In the genomic region with DNA sequence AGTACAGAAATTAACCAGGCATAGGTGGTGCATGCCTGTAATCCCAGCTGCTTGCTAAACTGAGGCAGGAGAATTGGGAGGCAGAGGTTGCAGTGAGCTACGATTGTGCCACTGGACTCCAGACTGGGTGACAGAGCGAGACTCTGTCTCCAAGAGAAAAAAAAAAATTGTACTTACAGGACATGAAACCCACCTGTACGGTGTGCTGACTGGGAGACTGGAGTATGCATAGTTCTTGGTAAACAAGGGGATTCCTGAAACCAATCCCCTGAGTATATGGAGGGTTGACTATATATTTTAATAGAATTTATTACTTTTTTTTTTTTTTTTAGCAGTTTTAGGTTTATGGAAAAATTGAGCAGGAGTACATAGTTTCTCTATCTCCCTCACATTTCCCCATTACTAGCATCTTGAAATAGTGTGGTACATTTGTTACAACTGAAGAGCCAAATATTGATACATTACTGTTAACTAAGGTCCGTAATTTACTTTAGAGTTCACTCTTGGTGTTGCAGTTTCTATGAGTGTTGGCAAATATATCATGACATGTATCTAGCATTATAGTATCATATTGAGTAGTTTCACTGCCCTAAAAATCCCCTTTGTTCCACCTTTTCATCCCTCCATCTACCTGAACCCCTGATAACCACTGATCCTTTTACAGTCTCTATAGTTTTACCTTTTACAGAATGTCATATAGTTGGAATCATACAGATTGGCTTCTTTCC, we compare ENCODE assay signal across 18 cellular contexts. TPM values are rescaled to one million over a fixed set of nuclear protein-coding genes. Genes with fewer than 3 reads are reported as not detected.
DNase-seq lines count a peak whose midpoint lies in the region; ATAC-seq, FAIRE-seq and TF ChIP-seq lines count a peak whose summit lies in the region.
"Had no signal": no experiment of that assay in that cellular context is flagged by ENCODE, and none has a peak within 500 bp of the region (broad histone marks: within the 10 kb centered on the region; RNA-seq: fewer than 3 reads in every experiment).

No MANE protein-coding gene starts in this region.

- no peaks in the 10 kb centered on the region for H3K9me3 Mint-ChIP-seq in activated naive CD4-positive, alpha-beta T cell treated with anti-CD3 and anti-CD28 coated beads, Interleukin-2, amount 50 U/mL, for 24 hours
- H3K9me3 Mint-ChIP-seq in stimulated activated naive CD8-positive, alpha-beta T cell treated with anti-CD3 and anti-CD28 coated beads, Interleukin-15, Interleukin-2, amounts not matched to agents 100 ng/mL and 50 ng/mL, for 24 hours = no peaks in the 10 kb centered on the region
- H3K9me3 Mint-ChIP-seq: IgD-negative memory B cell had no signal

- ATAC-seq in HepG2 = no peak
- ATAC-seq: PC-3 had no signal

- H3K36me3 Mint-ChIP-seq in activated naive CD4-positive, alpha-beta T cell treated with anti-CD3 and anti-CD28 coated beads, Interleukin-2, amount 50 U/mL, for 24 hours = peaks cover 5% of the 10 kb centered on the region
- H3K36me3 Mint-ChIP-seq in stimulated activated naive CD8-positive, alpha-beta T cell treated with anti-CD3 and anti-CD28 coated beads, Interleukin-15, Interleukin-2, amounts not matched to agents 100 ng/mL and 50 ng/mL, for 24 hours (ENCODE audit: low read depth) = peaks cover 12% of the 10 kb centered on the region

- H3K27ac Mint-ChIP-seq in activated naive CD4-positive, alpha-beta T cell treated with anti-CD3 and anti-CD28 coated beads, Interleukin-2, amount 50 U/mL, for 24 hours = peak overlapping the region; percentile 7
- no peak overlapping the region for H3K27ac Mint-ChIP-seq in stimulated activated naive CD8-positive, alpha-beta T cell treated with anti-CD3 and anti-CD28 coated beads, Interleukin-15, Interleukin-2, amounts not matched to agents 100 ng/mL and 50 ng/mL, for 24 hours

- H3K4me3 Mint-ChIP-seq in activated naive CD4-positive, alpha-beta T cell treated with anti-CD3 and anti-CD28 coated beads, Interleukin-2, amount 50 U/mL, for 24 hours = no peak overlapping the region
- H3K4me3 Mint-ChIP-seq in stimulated activated naive CD8-positive, alpha-beta T cell treated with anti-CD3 and anti-CD28 coated beads, Interleukin-15, Interleukin-2, amounts not matched to agents 100 ng/mL and 50 ng/mL, for 24 hours = peak overlapping the region; percentile 0

- H3K9me3 ChIP-seq in OCI-LY3 (ENCODE audit: insufficient read depth, low read length) (no peaks in the 10 kb centered on the region), HepG2 (ENCODE audit: low read length) (no peaks in the 10 kb centered on the region)
- H3K9me3 ChIP-seq: SJSA1 had no signal

- H3K27ac ChIP-seq in OCI-LY3 (ENCODE audit: low read length) = no peak overlapping the region
- H3K27ac ChIP-seq in HepG2 (ENCODE audit: extremely low read length, insufficient read depth, low read length) = peak overlapping the region; percentile 20
- H3K27ac ChIP-seq: SJSA1 had no signal

- DNase-seq in activated naive CD4-positive, alpha-beta T cell treated with anti-CD3 and anti-CD28 coated beads, Interleukin-2, amount 50 U/mL, for 16 hours = no peak
- DNase-seq in HepG2 (ENCODE audit: low spot score) (no peak), GDM1 (lab: John Stamatoyannopoulos, UW) (no peak), OCI-M2 (lab: John Stamatoyannopoulos, UW; ENCODE audit: unreplicated experiment) (no peak), DMS153 treated with DMSO at 0.1 percent for 48 hours (lab: John Stamatoyannopoulos, UW; ENCODE audit: unreplicated experiment) (no peak)
- DNase-seq: MV-4-11; NCI-H1417 treated with DMSO at 0.1 percent for 48 hours; NCI-H2081 treated with DMSO at 0.1 percent for 48 hours; NCI-H226; NCI-H526; NK-92 treated with Interleukin-12 subunit alpha and Interleukin-12 subunit beta, amount 100 ng/mL, for 24 hours; PC-3 had no signal

- peaks cover 67% of the 10 kb centered on the region for H3K79me2 ChIP-seq in OCI-LY3 (ENCODE audit: low read length)
- peaks cover 92% of the 10 kb centered on the region for H3K79me2 ChIP-seq in HepG2 (ENCODE audit: insufficient read depth, low read length)

- WGBS in HepG2 (ENCODE audit: low lambda C conversion rate) = 72% methylated on average over 4 of the region's 4 CpGs

- intact Hi-C loops in HepG2 (cut with micrococcal nuclease; ENCODE audit: unreplicated experiment) = no loop called here

- H3K4me1 ChIP-seq in OCI-LY3 (ENCODE audit: low read length) = peaks cover 22% of the 10 kb centered on the region
- peaks cover 49% of the 10 kb centered on the region for H3K4me1 ChIP-seq in HepG2 (ENCODE audit: insufficient read depth, low read length)
- H3K4me1 ChIP-seq: HAP-1 had no signal

- BruUV-seq in HepG2 (replicated peaks; lab: Mats Ljungman, UMichigan) = no TSS peak

- POLR2A ChIA-PET in HepG2 (lab: Yijun Ruan, JAX) = interaction anchor here (1.0 to 1.4 kb wide), 3 partner anchors 12 to 31 kb away, joined by 3 read pairs; no protein-coding TSS in a partner anchor

- no peaks in the 10 kb centered on the region for H3K27me3 Mint-ChIP-seq in activated naive CD4-positive, alpha-beta T cell treated with anti-CD3 and anti-CD28 coated beads, Interleukin-2, amount 50 U/mL, for 24 hours
- H3K27me3 Mint-ChIP-seq in stimulated activated naive CD8-positive, alpha-beta T cell treated with anti-CD3 and anti-CD28 coated beads, Interleukin-15, Interleukin-2, amounts not matched to agents 100 ng/mL and 50 ng/mL, for 24 hours = no peaks in the 10 kb centered on the region
- H3K27me3 Mint-ChIP-seq: IgD-negative memory B cell had no signal

- H3K4me3 ChIP-seq in OCI-LY3 (ENCODE audit: low read length) (peak overlapping the region; percentile 28; the same call in 1 of the 2 replicates), HepG2 (replicated peaks in 1 of 3; ENCODE audit: insufficient read depth in 1 of 3, low read depth in 2 of 3, low read length in 3 of 3) (no peak overlapping the region)
- H3K4me3 ChIP-seq: HAP-1, SJSA1 had no signal

- H3K36me3 ChIP-seq in OCI-LY3 (replicated peaks; ENCODE audit: low read depth, low read length) (no peaks in the 10 kb centered on the region), HepG2 (replicated peaks in 1 of 2; ENCODE audit: control insufficient read depth in 1 of 2, insufficient read depth in 2 of 2, low read length in 2 of 2) (no peaks in the 10 kb centered on the region; a peak in 1 of 5 replicates)
- H3K36me3 ChIP-seq: HAP-1, SJSA1 had no signal

- H3K27me3 ChIP-seq in OCI-LY3 (ENCODE audit: low read depth, low read length) (no peaks in the 10 kb centered on the region), HepG2 (ENCODE audit: control insufficient read depth in 1 of 2, insufficient read depth in 2 of 2, low read length in 2 of 2) (no peaks in the 10 kb centered on the region)
- H3K27me3 ChIP-seq: SJSA1 had no signal

- H4K20me1 ChIP-seq in OCI-LY3 (ENCODE audit: insufficient read depth, low read length) (peaks cover 17% of the 10 kb centered on the region), HepG2 (ENCODE audit: insufficient read depth, low read length) (peaks cover 19% of the 10 kb centered on the region)

- no peak overlapping the region for H3K9ac ChIP-seq in OCI-LY3 (ENCODE audit: low read length)
- H3K9ac ChIP-seq in HepG2 (ENCODE audit: insufficient read depth, low read depth, low read length) = no peak overlapping the region

- TF ChIP-seq CTCF in OCI-LY3 (IDR thresholded peaks at IDR 0.05; ENCODE audit: low read depth, low read length) (no peak), HepG2 (CRISPR knock-in tag; IDR thresholded peaks at IDR 0.05) (no peak)

- H3K4me1 Mint-ChIP-seq in activated naive CD4-positive, alpha-beta T cell treated with anti-CD3 and anti-CD28 coated beads, Interleukin-2, amount 50 U/mL, for 24 hours = peaks cover 69% of the 10 kb centered on the region
- peaks cover 71% of the 10 kb centered on the region for H3K4me1 Mint-ChIP-seq in stimulated activated naive CD8-positive, alpha-beta T cell treated with anti-CD3 and anti-CD28 coated beads, Interleukin-15, Interleukin-2, amounts not matched to agents 100 ng/mL and 50 ng/mL, for 24 hours (ENCODE audit: low read depth)

- in situ Hi-C loops in HepG2 (cut with HindIII; ENCODE audit: extremely low pct_ligation_motif_present, low pct_unique_long_range_greater_than_20kb) = no loop called here

- CTCF ChIA-PET in HepG2 (lab: Yijun Ruan, JAX; ENCODE audit: low intra/inter-chr PET ratio, low total read pairs) = no interaction called here

- H2AFZ ChIP-seq in OCI-LY3 (ENCODE audit: low read depth, low read length) (no peak overlapping the region), HepG2 (ENCODE audit: low read length) (no peak overlapping the region)

- TF ChIP-seq EP300 in HepG2 (IDR thresholded peaks at IDR 0.05; ENCODE audit: low read depth in 2 of 2, low read length in 2 of 2) (no peak), HepG2 (CRISPR knock-in tag; IDR thresholded peaks at IDR 0.05; ENCODE audit: borderline replicate concordance) (no peak)

- TF ChIP-seq RAD21 in HepG2 (CRISPR knock-in tag; IDR thresholded peaks at IDR 0.05) = no peak

- TF ChIP-seq POLR2A in HepG2 (IDR thresholded peaks at IDR 0.05; ENCODE audit: insufficient read depth in 1 of 2, low read depth in 2 of 2, low read length in 2 of 2) = no peak

- no peak for FAIRE-seq in HepG2 (lab: Jason Lieb, UNC)

- H3K4me2 ChIP-seq in OCI-LY3 (ENCODE audit: low read length) (peak overlapping the region; percentile 78), HepG2 (ENCODE audit: low read depth, low read length) (no peak overlapping the region)

TF ChIP-seq in HepG2, 621 proteins besides CTCF, POLR2A, EP300 and RAD21 (continues in another document):
- TF ChIP-seq ZNF30 (CRISPR knock-in tag; IDR thresholded peaks at IDR 0.05) = no peak

RNA-seq across cellular contexts. Expression of a gene that starts 19.3 kb away (rescaled TPM):
- total RNA-seq in HepG2 (2016; rRNA removed; fragmentation: Illumina TruSeq; extraction: Trizol) = 32.8 and 36.0 TPM in 2 replicates
- total RNA-seq in HepG2 (2016; cell fraction: cytosol; rRNA removed; fragmentation: Illumina TruSeq; extraction: Trizol; ENCODE audit: low read depth) = 2.9 and 4.3 TPM in 2 replicates
- total RNA-seq in HepG2 (2016; cell fraction: insoluble cytoplasmic fraction; rRNA removed; fragmentation: Illumina TruSeq; extraction: Trizol) = 32.0 and 35.5 TPM in 2 replicates
- 13.6 and 15.7 TPM in 2 replicates for total RNA-seq in HepG2 (2016; cell fraction: membrane; rRNA removed; fragmentation: Illumina TruSeq; extraction: Trizol)
- 27.7 and 32.7 TPM in 2 replicates for total RNA-seq in HepG2 (2016; cell fraction: nucleus; rRNA removed; fragmentation: Illumina TruSeq; extraction: Trizol)
- 12.0 and 15.0 TPM in 2 replicates for polyA plus RNA-seq in HepG2 (2011; rRNA removed)
- 6.2 and 9.6 TPM in 2 replicates for polyA plus RNA-seq in HepG2 (2011; cell fraction: cytosol; rRNA removed)
- polyA plus RNA-seq in HepG2 (2011; cell fraction: nucleus; rRNA removed) = 7.0 and 7.5 TPM in 2 replicates
- polyA plus RNA-seq in HepG2 (2012) = 12.9 and 15.1 TPM in 2 replicates
- 0.93 and 0.94 TPM in 2 replicates for polyA plus RNA-seq in HepG2 (2016; cell fraction: cytosol; fragmentation: Illumina TruSeq; extraction: Trizol; ENCODE audit: low read depth)
- 29.7 and 32.3 TPM in 2 replicates for polyA plus RNA-seq in HepG2 (2016; cell fraction: insoluble cytoplasmic fraction; fragmentation: Illumina TruSeq; extraction: Trizol; ENCODE audit: low read depth)
- 5.3 and 6.4 TPM in 2 replicates for polyA plus RNA-seq in HepG2 (2016; cell fraction: membrane; fragmentation: Illumina TruSeq; extraction: Trizol; ENCODE audit: low read depth)
- 32.1 and 32.7 TPM in 2 replicates for polyA plus RNA-seq in HepG2 (2016; cell fraction: nucleus; fragmentation: Illumina TruSeq; extraction: Trizol; ENCODE audit: insufficient read depth, low read depth)
- 11.8 and 15.0 TPM in 2 replicates for polyA minus RNA-seq in HepG2 (2011; rRNA and poly(A)+ RNA removed; ENCODE audit: low replicate concordance)
- 21.1 and 22.3 TPM in 2 replicates for polyA minus RNA-seq in HepG2 (2011; cell fraction: cytosol; rRNA and poly(A)+ RNA removed)
- polyA minus RNA-seq in HepG2 (2011; cell fraction: nucleus; rRNA and poly(A)+ RNA removed) = 33.9 and 35.8 TPM in 2 replicates
